17 cellular contexts compared by ENCODE assay signal in genomic region chr7:19698331-19698730, GRCh38. TPM values are rescaled to one million over a fixed set of nuclear protein-coding genes. Genes with fewer than 3 reads are reported as not detected.
A peak's percentile ranks its signal among the peaks of the same experiment; 100 is the strongest.
DNase-seq lines count a peak whose midpoint lies in the region; TF ChIP-seq lines count a peak whose summit lies in the region.
"Had no signal": no experiment of that assay in that cellular context is flagged by ENCODE, and none has a peak within 500 bp of the region (broad histone marks: within the 10 kb centered on the region; RNA-seq: fewer than 3 reads in every experiment).

No MANE protein-coding gene starts in this region.

- H3K4me3 ChIP-seq in choroid plexus epithelial cell (ENCODE audit: low read depth, low read length): no peak overlapping the region
- H3K4me3 ChIP-seq: BLaER1 treated with 17β-estradiol and CSF1 and Interleukin-3, amounts not matched to agents 10 nM and 100 nM; MG63; PC-9 had no signal

- TF ChIP-seq CTCF in choroid plexus epithelial cell (conservative IDR thresholded peaks at IDR 0.05; ENCODE audit: low read depth, low read length) (no peak), progenitor cell of endocrine pancreas (IDR thresholded peaks at IDR 0.05; ENCODE audit: unreplicated experiment) (no peak)

- H3K27me3 Mint-ChIP-seq in progenitor cell of endocrine pancreas: no peaks in the 10 kb centered on the region
- H3K27me3 Mint-ChIP-seq: CD4-positive, alpha-beta memory T cell had no signal

- no peaks in the 10 kb centered on the region for H3K9me3 Mint-ChIP-seq in progenitor cell of endocrine pancreas (ENCODE audit: low read depth)
- H3K9me3 Mint-ChIP-seq: CD4-positive, alpha-beta memory T cell had no signal

- H3K36me3 Mint-ChIP-seq in progenitor cell of endocrine pancreas (ENCODE audit: insufficient read depth): peaks cover 9% of the 10 kb centered on the region

- H3K4me1 Mint-ChIP-seq in progenitor cell of endocrine pancreas (ENCODE audit: low read depth): peaks cover 29% of the 10 kb centered on the region

- peak; percentile 44 for DNase-seq in EH (ENCODE audit: low read depth)
- DNase-seq in HCEC 1CT: peak; percentile 9
- peak; percentile 13 for DNase-seq in choroid plexus epithelial cell (ENCODE audit: low read depth)
- no peak for DNase-seq in progenitor cell of endocrine pancreas (ENCODE audit: low spot score, unreplicated experiment)
- no peak for DNase-seq in NCI-H510A treated with DMSO at 0.1 percent for 48 hours (lab: John Stamatoyannopoulos, UW)
- no peak for DNase-seq in SIG-M5 (lab: John Stamatoyannopoulos, UW)
- no peak for DNase-seq in NCI-H2196 (lab: John Stamatoyannopoulos, UW; ENCODE audit: unreplicated experiment)
- DNase-seq: CD4-positive, alpha-beta memory T cell; Kasumi-1; MG63; NCI-H1417; NCI-H1694 treated with DMSO at 0.1 percent for 48 hours; PC-9; RPMI8226; SHP77 treated with DMSO at 0.1 percent for 48 hours; SK-N-SH had no signal

- H3K4me3 Mint-ChIP-seq in progenitor cell of endocrine pancreas (ENCODE audit: low read depth): no peak overlapping the region
- H3K4me3 Mint-ChIP-seq: CD4-positive, alpha-beta memory T cell had no signal

- peak overlapping the region; percentile 68 for H3K27ac Mint-ChIP-seq in progenitor cell of endocrine pancreas

RNA-seq across cellular contexts. Expression of gene POLR1F, which starts 10.5 kb away (rescaled TPM):
- 11.1 and 14.1 TPM in 2 replicates for total RNA-seq in progenitor cell of endocrine pancreas

Comparison
In these comparisons a context has a peak if more than half of its experiments do, and no peak if none do; other contexts are left out.
1. DNase-seq: peak in EH (single experiment), HCEC 1CT (single experiment) and choroid plexus epithelial cell (single experiment); none in progenitor cell of endocrine pancreas (single experiment), NCI-H510A treated with DMSO at 0.1 percent for 48 hours (single experiment), SIG-M5 (single experiment) and NCI-H2196 (single experiment).